19 cellular contexts compared by ENCODE assay signal in the genomic region with DNA sequence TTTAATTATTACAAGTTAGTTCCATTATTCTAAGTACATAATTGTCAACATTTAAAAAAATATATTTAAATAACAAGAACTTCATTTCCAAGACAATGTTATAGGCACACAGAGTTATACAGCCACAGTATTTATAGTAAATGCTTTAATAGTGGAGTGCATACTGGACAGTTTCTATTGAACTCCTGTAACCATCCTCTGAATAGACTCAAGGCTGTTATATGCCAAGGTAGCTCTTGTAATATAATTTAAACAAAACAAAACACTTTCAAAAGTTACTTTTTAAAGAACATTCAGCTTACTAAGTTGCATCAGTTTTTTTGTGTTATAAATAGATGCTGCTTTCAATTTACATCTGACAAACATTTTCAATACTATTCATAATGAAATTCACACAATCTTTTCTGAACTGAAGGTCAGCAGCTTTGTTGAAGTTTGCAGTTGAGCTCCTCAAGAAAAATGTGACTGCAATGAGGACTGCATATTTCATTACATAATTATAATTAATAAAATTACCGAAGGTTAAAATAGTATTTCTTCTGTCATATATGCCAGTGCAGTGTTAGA.
A peak's percentile ranks its signal among the peaks of the same experiment; 100 is the strongest.
DNase-seq lines count a peak whose midpoint lies in the region; ATAC-seq lines count a peak whose summit lies in the region.
"Had no signal": no experiment of that assay in that cellular context is flagged by ENCODE, and none has a peak within 500 bp of the region (broad histone marks: within the 10 kb centered on the region; RNA-seq: fewer than 3 reads in every experiment).

No MANE protein-coding gene starts in this region.

- peak; percentile 51 for ATAC-seq in GM18511 (IDR thresholded peaks at IDR 0.05; ENCODE audit: unreplicated experiment)
- ATAC-seq in GM21526 (IDR thresholded peaks at IDR 0.05; ENCODE audit: low FRiP score, unreplicated experiment): peak; percentile 60
- peak; percentile 68 for ATAC-seq in HG02973 (IDR thresholded peaks at IDR 0.05; ENCODE audit: unreplicated experiment)
- ATAC-seq in HG03520 (IDR thresholded peaks at IDR 0.05; ENCODE audit: unreplicated experiment): peak; percentile 62

- DNase-seq in activated effector memory CD4-positive, alpha-beta T cell treated with anti-CD3 and anti-CD28 coated beads, Interleukin-2, amount 50 U/mL, for 16 hours: no peak
- no peak for DNase-seq in stimulated activated CD4-positive, alpha-beta T cell treated with anti-CD3 and anti-CD28 coated beads, Interleukin-12 subunit alpha, Interleukin-12 subunit beta, amount 100 ng/mL, for 4 hours
- DNase-seq in NCI-H526 (lab: John Stamatoyannopoulos, UW): no peak
- DNase-seq in HT-29 (ENCODE audit: low spot score): no peak
- DNase-seq: Calu3; CD8-positive, alpha-beta memory T cell; DMS153; GM23248; Karpas-422; NCI-H1436; NCI-H2029; NCI-H226; NCI-H510A treated with DMSO at 0.1 percent for 48 hours; Right ventricle myocardium superior; T1000 had no signal
